9 cellular contexts compared by ENCODE assay signal in genomic region chr3:190345027-190345821, GRCh38. TPM values are rescaled to one million over a fixed set of nuclear protein-coding genes. Genes with fewer than 3 reads are reported as not detected.
DNase-seq lines count a peak whose midpoint lies in the region; ATAC-seq, FAIRE-seq and TF ChIP-seq lines count a peak whose summit lies in the region.
"Had no signal": no experiment of that assay in that cellular context is flagged by ENCODE, and none has a peak within 500 bp of the region (broad histone marks: within the 10 kb centered on the region; RNA-seq: fewer than 3 reads in every experiment).

No MANE protein-coding gene starts in this region.

- intact Hi-C loops in kidney (cut with DNase I): no loop called here

- no peaks in the 10 kb centered on the region for H3K79me2 ChIP-seq in KMS-11 (ENCODE audit: insufficient read depth, low read depth)

- H3K27me3 ChIP-seq in KMS-11 (ENCODE audit: insufficient read depth, low read depth): no peaks in the 10 kb centered on the region
- no peaks in the 10 kb centered on the region for H3K27me3 ChIP-seq in upper lobe of left lung

- no peak overlapping the region for H3K9ac ChIP-seq in KMS-11
- no peak overlapping the region for H3K9ac ChIP-seq in kidney (ENCODE audit: low read length in 2 of 2)

- H3K27ac Mint-ChIP-seq in activated T-helper 17 cell treated with anti-CD3 and anti-CD28 coated beads, Interleukin-2, amount 50 U/mL, for 72 hours: no peak overlapping the region
- H3K27ac Mint-ChIP-seq: activated naive CD4-positive, alpha-beta T cell treated with anti-CD3 and anti-CD28 coated beads, Interleukin-2, amount 50 U/mL, for 24 hours had no signal

- no peak for TF ChIP-seq EP300 in upper lobe of left lung (IDR thresholded peaks at IDR 0.05)

- peaks cover 17% of the 10 kb centered on the region for H3K27me3 Mint-ChIP-seq in activated T-helper 17 cell treated with anti-CD3 and anti-CD28 coated beads, Interleukin-2, amount 50 U/mL, for 72 hours

- DNase-seq in astrocyte of the cerebellum (ENCODE audit: low read depth) (peak; percentile 80), kidney (no peak), upper lobe of left lung (no peak), frontal cortex (ENCODE audit: low spot score in 2 of 2) (no peak), NCI-H82 (lab: John Stamatoyannopoulos, UW) (no peak)
- DNase-seq: NCI-H524 treated with DMSO at 0.1 percent for 48 hours had no signal

- H4K20me1 ChIP-seq in KMS-11 (ENCODE audit: insufficient read depth): no peaks in the 10 kb centered on the region

- FAIRE-seq in kidney (lab: Jason Lieb, UNC): no peak
- FAIRE-seq in frontal cortex (lab: Jason Lieb, UNC): no peak

- H3K27ac ChIP-seq in KMS-11 (no peak overlapping the region), kidney (ENCODE audit: low read depth in 2 of 2, low read length in 2 of 2) (peak overlapping the region in 1 of 2 donors; percentile 48), upper lobe of left lung (peak overlapping the region; percentile 53 to 65 (median 60))

- no peaks in the 10 kb centered on the region for H3K9me3 ChIP-seq in kidney (ENCODE audit: control insufficient read depth in 1 of 2, low read length in 2 of 2)
- no peaks in the 10 kb centered on the region for H3K9me3 ChIP-seq in upper lobe of left lung

- peaks cover 6% of the 10 kb centered on the region for H3K9me3 Mint-ChIP-seq in activated T-helper 17 cell treated with anti-CD3 and anti-CD28 coated beads, Interleukin-2, amount 50 U/mL, for 72 hours
- H3K9me3 Mint-ChIP-seq: activated naive CD4-positive, alpha-beta T cell treated with anti-CD3 and anti-CD28 coated beads, Interleukin-2, amount 50 U/mL, for 24 hours had no signal

- H3K36me3 ChIP-seq in KMS-11 (ENCODE audit: insufficient read depth) (no peaks in the 10 kb centered on the region), kidney (ENCODE audit: control insufficient read depth in 1 of 2, insufficient read depth in 2 of 2, low read length in 2 of 2) (no peaks in the 10 kb centered on the region), upper lobe of left lung (no peaks in the 10 kb centered on the region)

- ATAC-seq in upper lobe of left lung (ENCODE audit: low FRiP score in 2 of 2): peak; percentile 76 to 88
- no peak for ATAC-seq in activated T-helper 17 cell treated with anti-CD3 and anti-CD28 coated beads, Interleukin-2, amount 50 U/mL, for 72 hours (replicated peaks)

- 0 out of 2 replicates have a peak overlapping the region, but pooled peaks have one; percentile 20 for H2AFZ ChIP-seq in KMS-11 (ENCODE audit: low read depth)

- no peaks in the 10 kb centered on the region for H3K4me1 Mint-ChIP-seq in activated T-helper 17 cell treated with anti-CD3 and anti-CD28 coated beads, Interleukin-2, amount 50 U/mL, for 72 hours
- H3K4me1 Mint-ChIP-seq: activated naive CD4-positive, alpha-beta T cell treated with anti-CD3 and anti-CD28 coated beads, Interleukin-2, amount 50 U/mL, for 24 hours had no signal

- WGBS in upper lobe of left lung, 2 donors: 13 to 17% methylated on average over 4 of the region's 4 CpGs

- in situ Hi-C loops in astrocyte of the cerebellum (cut with HindIII; ENCODE audit: low sequenced_read_pairs): no loop called here

- H3K4me3 ChIP-seq in KMS-11 (IDR thresholded peaks at IDR 0.05; ENCODE audit: insufficient read depth, low read depth, low read length) (no peak overlapping the region), astrocyte of the cerebellum (ENCODE audit: low read depth, low read length) (no peak overlapping the region), kidney (ENCODE audit: low read length in 2 of 2) (peak overlapping the region; percentile 7 to 18), upper lobe of left lung (no peak overlapping the region)

- H3K36me3 Mint-ChIP-seq in activated T-helper 17 cell treated with anti-CD3 and anti-CD28 coated beads, Interleukin-2, amount 50 U/mL, for 72 hours (ENCODE audit: low read depth): no peaks in the 10 kb centered on the region
- H3K36me3 Mint-ChIP-seq: activated naive CD4-positive, alpha-beta T cell treated with anti-CD3 and anti-CD28 coated beads, Interleukin-2, amount 50 U/mL, for 24 hours had no signal

- H3K4me1 ChIP-seq in KMS-11 (ENCODE audit: low read depth, poor library complexity, severe bottlenecking) (no peaks in the 10 kb centered on the region), kidney (ENCODE audit: control insufficient read depth in 1 of 2, insufficient read depth in 1 of 2, low read depth in 1 of 2, low read length in 2 of 2) (peaks cover 0 to 4% of the 10 kb centered on the region in 2 donors), upper lobe of left lung (peaks cover 9 to 17% (median 12%) of the 10 kb centered on the region in 4 donors)

- no peak for TF ChIP-seq POLR2A in upper lobe of left lung (IDR thresholded peaks at IDR 0.05)

- no peak overlapping the region for H3K4me3 Mint-ChIP-seq in activated T-helper 17 cell treated with anti-CD3 and anti-CD28 coated beads, Interleukin-2, amount 50 U/mL, for 72 hours
- H3K4me3 Mint-ChIP-seq: activated naive CD4-positive, alpha-beta T cell treated with anti-CD3 and anti-CD28 coated beads, Interleukin-2, amount 50 U/mL, for 24 hours had no signal

- H3K4me2 ChIP-seq in KMS-11: no peak overlapping the region

- TF ChIP-seq CTCF in KMS-11 (conservative IDR thresholded peaks at IDR 0.05; ENCODE audit: low read depth, low read length) (no peak), astrocyte of the cerebellum (IDR thresholded peaks at IDR 0.05; ENCODE audit: low read depth, low read length, missing control alignments) (no peak), kidney (IDR thresholded peaks at IDR 0.05; ENCODE audit: borderline replicate concordance, extremely low read depth, insufficient read depth) (no peak), upper lobe of left lung (IDR thresholded peaks at IDR 0.05) (no peak)

RNA-seq across cellular contexts. Expression of gene CLDN1, which starts 23.0 kb away (rescaled TPM):
- total RNA-seq in kidney (86.0 TPM), upper lobe of left lung (10 to 100 TPM in 3 of 6 donors, 1 to 10 TPM in 3; 2.7 to 26.8 (median 11.2) TPM), frontal cortex (4.1 TPM)
- 6.2 TPM for polyA plus RNA-seq in kidney (ENCODE audit: insufficient read depth, low read depth, low replicate concordance)
- under 1 TPM; 0.11 to 0.61 TPM for total RNA-seq in activated T-helper 17 cell treated with anti-CD3 and anti-CD28 coated beads, Interleukin-2, amount 50 U/mL, for 72 hours

RNA-seq across cellular contexts. Expression of gene CLDN16, which starts 42.7 kb away (rescaled TPM):
- total RNA-seq in kidney: 27.3 TPM
- 28.4 TPM for polyA plus RNA-seq in kidney (ENCODE audit: insufficient read depth, low read depth, low replicate concordance)
- 1 to 10 TPM in 2 of 6 donors, under 1 TPM in 4; 0.06 to 1.7 (median 0.32) TPM for total RNA-seq in upper lobe of left lung
- 1.6 TPM for total RNA-seq in frontal cortex
- total RNA-seq in activated T-helper 17 cell treated with anti-CD3 and anti-CD28 coated beads, Interleukin-2, amount 50 U/mL, for 72 hours: not detected

Comparison
In these comparisons a context has a peak if more than half of its experiments do, and no peak if none do; other contexts are left out.
1. H3K4me3 ChIP-seq: peak in kidney (2 of 2); none in KMS-11 (single experiment), astrocyte of the cerebellum (single experiment) and upper lobe of left lung (0 of 4).
2. RNA of gene CLDN16, which starts 42.7 kb away (total RNA-seq): 27.3 TPM in kidney (single experiment); 1.6 TPM in frontal cortex (single experiment), 0.06 to 1.7 TPM in upper lobe of left lung and not detected in activated T-helper 17 cell treated with anti-CD3 and anti-CD28 coated beads, Interleukin-2, amount 50 U/mL, for 72 hours; every median in the first group is over 10 times any median in the second.